In genomic region chr10:100346765-100347567, GRCh38 we compare ENCODE assay signal across 1 cellular context.
TF ChIP-seq lines count a peak whose summit lies in the region.

Gene SCD, plus strand, starts transcription at chr10:100347233. Its CDS starts 272 bp downstream, at chr10:100347505.

TF ChIP-seq in HepG2, 621 proteins besides CTCF, POLR2A, EP300 and RAD21 (continued from another document):
- TF ChIP-seq PRDM4 (CRISPR knock-in tag; IDR thresholded peaks at IDR 0.05; ENCODE audit: borderline replicate concordance) (no peak), DRAP1 (CRISPR knock-in tag; IDR thresholded peaks at IDR 0.05) (peak; percentile 95), SNAPC2 (CRISPR knock-in tag; IDR thresholded peaks at IDR 0.05) (no peak), ZNF367 (CRISPR knock-in tag; IDR thresholded peaks at IDR 0.05; ENCODE audit: borderline replicate concordance) (no peak), SIN3A (IDR thresholded peaks at IDR 0.05; ENCODE audit: borderline replicate concordance, low read depth, low read length) (peak; percentile 44), TEAD2 (CRISPR knock-in tag; IDR thresholded peaks at IDR 0.05) (no peak), TEF (CRISPR knock-in tag; IDR thresholded peaks at IDR 0.05) (0 out of 2 replicates have a peak, but pooled peaks have one; percentile 19), SMAD9 (CRISPR knock-in tag; IDR thresholded peaks at IDR 0.05) (no peak), MED8 (CRISPR knock-in tag; IDR thresholded peaks at IDR 0.05; ENCODE audit: insufficient replicate concordance) (peak; percentile 97), ZNF333 (CRISPR knock-in tag; IDR thresholded peaks at IDR 0.05; ENCODE audit: borderline replicate concordance) (no peak), ZFP90 (CRISPR knock-in tag; IDR thresholded peaks at IDR 0.05; ENCODE audit: borderline replicate concordance) (peak; percentile 93), RARG (CRISPR knock-in tag; IDR thresholded peaks at IDR 0.05; ENCODE audit: low read depth) (no peak), RORA (CRISPR knock-in tag; IDR thresholded peaks at IDR 0.05) (no peak), ZBTB10 (CRISPR knock-in tag; IDR thresholded peaks at IDR 0.05; ENCODE audit: borderline replicate concordance) (no peak), TAF15 (IDR thresholded peaks at IDR 0.05; ENCODE audit: low read depth, low read length, poor library complexity, severe bottlenecking) (peak; percentile 81), ZUFSP (CRISPR knock-in tag; IDR thresholded peaks at IDR 0.05; ENCODE audit: borderline replicate concordance) (no peak), ZNF776 (CRISPR knock-in tag; IDR thresholded peaks at IDR 0.05) (peak; percentile 87), FOXP4 (CRISPR knock-in tag; IDR thresholded peaks at IDR 0.05) (peak; percentile 25; the same call in 1 of the 2 replicates), ZHX1 (CRISPR knock-in tag; IDR thresholded peaks at IDR 0.05; ENCODE audit: low read depth) (peak; percentile 86; the same call in 1 of the 2 replicates), ZMAT5 (CRISPR knock-in tag; IDR thresholded peaks at IDR 0.05; ENCODE audit: borderline replicate concordance, low read depth) (no peak), KMT2B (CRISPR knock-in tag; IDR thresholded peaks at IDR 0.05) (no peak), GLMP (CRISPR knock-in tag; IDR thresholded peaks at IDR 0.05; ENCODE audit: borderline replicate concordance) (0 out of 2 replicates have a peak, but pooled peaks have one; percentile 44), CBX1 (IDR thresholded peaks at IDR 0.05; ENCODE audit: low read depth) (no peak), NCOR1 (IDR thresholded peaks at IDR 0.05; ENCODE audit: borderline replicate concordance, low read length) (no peak), ZNF260 (CRISPR knock-in tag; IDR thresholded peaks at IDR 0.05; ENCODE audit: borderline replicate concordance, low read depth) (no peak), DNMT1 (CRISPR knock-in tag; IDR thresholded peaks at IDR 0.05) (no peak), RBM39 (IDR thresholded peaks at IDR 0.05; ENCODE audit: low read depth, low read length, poor library complexity, severe bottlenecking) (no peak), DNMT3B (CRISPR knock-in tag; conservative IDR thresholded peaks at IDR 0.05) (0 out of 2 replicates have a peak, but pooled peaks have one; percentile 17), PRMT3 (CRISPR knock-in tag; IDR thresholded peaks at IDR 0.05; ENCODE audit: borderline replicate concordance, low read depth) (no peak), GPN1 (CRISPR knock-in tag; IDR thresholded peaks at IDR 0.05; ENCODE audit: borderline replicate concordance) (no peak), AFF4 (CRISPR knock-in tag; IDR thresholded peaks at IDR 0.05) (peak; percentile 75; the same call in 1 of the 2 replicates), RARA (CRISPR knock-in tag; IDR thresholded peaks at IDR 0.05) (peak; percentile 56), TEAD3 (CRISPR knock-in tag; optimal IDR thresholded peaks at IDR 0.05; ENCODE audit: borderline replicate concordance) (peak; percentile 49), ETS1 (CRISPR knock-in tag; IDR thresholded peaks at IDR 0.05) (no peak), TOE1 (CRISPR knock-in tag; IDR thresholded peaks at IDR 0.05) (no peak), ZNF263 (CRISPR knock-in tag; IDR thresholded peaks at IDR 0.05) (0 out of 2 replicates have a peak, but pooled peaks have one; percentile 13), RAD51 (IDR thresholded peaks at IDR 0.05; ENCODE audit: borderline replicate concordance) (no peak), ZBTB21 (CRISPR knock-in tag; IDR thresholded peaks at IDR 0.05) (no peak)
